In genomic region chr16:7378024-7378695, GRCh38 we compare ENCODE assay signal across 18 cellular contexts. TPM values are rescaled to one million over a fixed set of nuclear protein-coding genes. Genes with fewer than 3 reads are reported as not detected.
DNase-seq lines count a peak whose midpoint lies in the region; ATAC-seq and TF ChIP-seq lines count a peak whose summit lies in the region.
"Had no signal": no experiment of that assay in that cellular context is flagged by ENCODE, and none has a peak within 500 bp of the region (broad histone marks: within the 10 kb centered on the region; RNA-seq: fewer than 3 reads in every experiment).

No MANE protein-coding gene starts in this region.

- in situ Hi-C loops in G401 (cut with HindIII; ENCODE audit: low sequenced_read_pairs) = no loop called here
- in situ Hi-C loops in gastrocnemius medialis (cut with MboI; ENCODE audit: low sequenced_read_pairs in 4 of 4) = no loop called here

- no peaks in the 10 kb centered on the region for H3K27me3 Mint-ChIP-seq in activated naive CD4-positive, alpha-beta T cell treated with anti-CD3 and anti-CD28 coated beads for 36 hours (ENCODE audit: low read depth)
- H3K27me3 Mint-ChIP-seq: CD4-positive, alpha-beta memory T cell had no signal

- peak; percentile 87 for DNase-seq in G401 (ENCODE audit: low spot score)
- no peak for DNase-seq in left ventricle myocardium superior
- peak in 1 of 2 donors; percentile 51 for DNase-seq in gastrocnemius medialis
- no peak for DNase-seq in activated naive CD4-positive, alpha-beta T cell treated with anti-CD3 and anti-CD28 coated beads for 36 hours
- no peak for DNase-seq in effector CD8-positive, alpha-beta T cell (lab: John Stamatoyannopoulos, UW)
- DNase-seq: BE2C; CD4-positive, alpha-beta memory T cell; DMS153; DMS79 treated with DMSO at 0.1 percent for 48 hours; GF-D8; HCEC 1CT; HFFc6; IMR-90 had no signal

- H3K9me3 Mint-ChIP-seq in activated naive CD4-positive, alpha-beta T cell treated with anti-CD3 and anti-CD28 coated beads for 36 hours = peaks cover 5% of the 10 kb centered on the region

- no peaks in the 10 kb centered on the region for H3K36me3 Mint-ChIP-seq in activated naive CD4-positive, alpha-beta T cell treated with anti-CD3 and anti-CD28 coated beads for 36 hours (ENCODE audit: low read depth)
- H3K36me3 Mint-ChIP-seq: CD4-positive, alpha-beta memory T cell had no signal

- CTCF ChIA-PET in activated naive CD4-positive, alpha-beta T cell treated with anti-CD3 and anti-CD28 coated beads for 36 hours (lab: Charles Lee) = no interaction called here

- H3K27ac ChIP-seq in angular gyrus (ENCODE audit: low read depth, low read length) (peak overlapping the region; percentile 27), gastrocnemius medialis (peak overlapping the region; percentile 74 to 81 (median 80))
- H3K27ac ChIP-seq: A549, C4-2B had no signal

- peak overlapping the region in 3 of 4 donors; percentile 16 to 38 (median 38) for H3K4me3 ChIP-seq in gastrocnemius medialis
- H3K4me3 ChIP-seq: A549 had no signal

- no peak for TF ChIP-seq POLR2A in gastrocnemius medialis (IDR thresholded peaks at IDR 0.05)

- no peaks in the 10 kb centered on the region for H3K9me3 ChIP-seq in gastrocnemius medialis
- H3K9me3 ChIP-seq: A549, BE2C had no signal

- no peak for TF ChIP-seq CTCF in gastrocnemius medialis (IDR thresholded peaks at IDR 0.05 in 4 of 5, conservative IDR thresholded peaks at IDR 0.05 in 1 of 5)

- no peaks in the 10 kb centered on the region for H3K36me3 ChIP-seq in gastrocnemius medialis
- H3K36me3 ChIP-seq: BE2C had no signal

- intact Hi-C loops in left ventricle myocardium superior (cut with micrococcal nuclease) (no loop called here), gastrocnemius medialis (cut with DNase I; ENCODE audit: low total_unique reads) (loop anchor here (5.0 kb wide), 1 partner anchor 46 kb away; the partner anchor contains the start of gene RBFOX1)
- intact Hi-C loops in activated naive CD4-positive, alpha-beta T cell treated with anti-CD3 and anti-CD28 coated beads for 36 hours (cut with micrococcal nuclease) = no loop called here

- H3K27ac Mint-ChIP-seq in activated naive CD4-positive, alpha-beta T cell treated with anti-CD3 and anti-CD28 coated beads for 36 hours = no peak overlapping the region
- H3K27ac Mint-ChIP-seq: CD4-positive, alpha-beta memory T cell; HFFc6 had no signal

- H3K4me3 Mint-ChIP-seq in activated naive CD4-positive, alpha-beta T cell treated with anti-CD3 and anti-CD28 coated beads for 36 hours = no peak overlapping the region
- H3K4me3 Mint-ChIP-seq: CD4-positive, alpha-beta memory T cell; HFFc6 had no signal

- H3K27me3 ChIP-seq in gastrocnemius medialis = no peaks in the 10 kb centered on the region
- H3K27me3 ChIP-seq: BE2C had no signal

- no peaks in the 10 kb centered on the region for H3K4me1 Mint-ChIP-seq in activated naive CD4-positive, alpha-beta T cell treated with anti-CD3 and anti-CD28 coated beads for 36 hours (ENCODE audit: low read depth)
- H3K4me1 Mint-ChIP-seq: CD4-positive, alpha-beta memory T cell had no signal

- peaks cover 74 to 78% of the 10 kb centered on the region in 2 donors for H3K4me1 ChIP-seq in gastrocnemius medialis
- H3K4me1 ChIP-seq: A549, BE2C had no signal

- ATAC-seq in left ventricle myocardium superior (peak; percentile 20), gastrocnemius medialis (peak; percentile 66 to 83), GM19455 (IDR thresholded peaks at IDR 0.05; ENCODE audit: unreplicated experiment) (no peak)
- ATAC-seq: A549 had no signal

RNA-seq across cellular contexts. Expression of gene RBFOX1, which starts 45.5 kb away (rescaled TPM):
- total RNA-seq in G401 (2014; rRNA removed; shearing (Covaris generic)) = not detected in 2 replicates
- total RNA-seq in left ventricle myocardium superior (79.4 TPM), gastrocnemius medialis (10 to 100 TPM; 42.5 to 98.8 (median 58.6) TPM)
- not detected for total RNA-seq in activated naive CD4-positive, alpha-beta T cell treated with anti-CD3 and anti-CD28 coated beads for 36 hours
- total RNA-seq: CD4-positive, alpha-beta memory T cell; H4; HFFc6; IMR-90 had no signal

Comparison
In these comparisons a context has a peak if more than half of its experiments do, and no peak if none do; other contexts are left out.
1. RNA of gene RBFOX1, which starts 45.5 kb away (total RNA-seq): 79.4 TPM in left ventricle myocardium superior (single experiment) and 42.5 to 98.8 TPM in gastrocnemius medialis; not detected in G401 and not detected in activated naive CD4-positive, alpha-beta T cell treated with anti-CD3 and anti-CD28 coated beads for 36 hours; every median in the first group is over 10 times any median in the second.